Comparison of ENCODE assay signal across 8 cellular contexts in genomic region chr15:64989331-64990167, GRCh38. TPM values are rescaled to one million over a fixed set of nuclear protein-coding genes. Genes with fewer than 3 reads are reported as not detected.
DNase-seq lines count a peak whose midpoint lies in the region; ATAC-seq and TF ChIP-seq lines count a peak whose summit lies in the region.

SPG21 (minus strand) TSS chr15:64989914; CDS start chr15:64983569, 6,345 bp downstream.

- no peaks in the 10 kb centered on the region for H3K9me3 Mint-ChIP-seq in activated naive CD8-positive, alpha-beta T cell treated with anti-CD3 and anti-CD28 coated beads, Interleukin-2, amount 10 ng/mL, durations not matched to agents 7 days and 5 days

- TF ChIP-seq EP300 in ovary (IDR thresholded peaks at IDR 0.05) = no peak

- peak within 1 kb of the TSS; percentile 91 for H3K9ac ChIP-seq in SU-DHL-6 (ENCODE audit: low read length)

- H3K27ac ChIP-seq in SU-DHL-6 (ENCODE audit: low read depth, low read length) = peak within 1 kb of the TSS; percentile 70
- peak within 1 kb of the TSS; percentile 85 to 86 for H3K27ac ChIP-seq in ovary
- H3K27ac ChIP-seq in thymus (ENCODE audit: low read depth) = peak within 1 kb of the TSS; percentile 74

- H3K4me1 Mint-ChIP-seq in activated naive CD8-positive, alpha-beta T cell treated with anti-CD3 and anti-CD28 coated beads, Interleukin-2, amount 10 ng/mL, durations not matched to agents 7 days and 5 days = peaks cover 37% of the 10 kb centered on the region

- peak within 1 kb of the TSS; percentile 82 for H3K4me2 ChIP-seq in SU-DHL-6 (ENCODE audit: low read depth, low read length, poor library complexity, severe bottlenecking)

- no peaks in the 10 kb centered on the region for H3K9me3 ChIP-seq in SU-DHL-6 (ENCODE audit: insufficient read depth, low read length)
- no peaks in the 10 kb centered on the region for H3K9me3 ChIP-seq in ovary
- no peaks in the 10 kb centered on the region for H3K9me3 ChIP-seq in thymus (ENCODE audit: control insufficient read depth)

- no peak for TF ChIP-seq CTCF in GM12875 (IDR thresholded peaks at IDR 0.05; ENCODE audit: borderline replicate concordance, insufficient read depth, low read depth, low read length)
- TF ChIP-seq CTCF in SU-DHL-6 (IDR thresholded peaks at IDR 0.05; ENCODE audit: insufficient read depth, low read length, poor library complexity, severe bottlenecking) = no peak
- no peak for TF ChIP-seq CTCF in ovary (IDR thresholded peaks at IDR 0.05)

- peak within 1 kb of the TSS; percentile 91 for H2AFZ ChIP-seq in SU-DHL-6 (ENCODE audit: low read depth, low read length, severe bottlenecking)

- no peaks in the 10 kb centered on the region for H4K20me1 ChIP-seq in SU-DHL-6 (ENCODE audit: low read depth, low read length)

- peaks cover 12% of the 10 kb centered on the region for H3F3A ChIP-seq in SU-DHL-6 (ENCODE audit: insufficient read depth)

- no peaks in the 10 kb centered on the region for H3K9me2 ChIP-seq in SU-DHL-6 (replicated peaks; ENCODE audit: insufficient read depth, low read length)

- H3K4me3 Mint-ChIP-seq in activated naive CD8-positive, alpha-beta T cell treated with anti-CD3 and anti-CD28 coated beads, Interleukin-2, amount 10 ng/mL, durations not matched to agents 7 days and 5 days = peak within 1 kb of the TSS; percentile 94

- intact Hi-C loops in Right ventricle myocardium inferior (cut with DNase I) = loop anchor here (10.0 kb wide), 1 partner anchor 135 kb away; no protein-coding TSS in a partner anchor
- intact Hi-C loops in ovary (cut with DNase I) = no loop called here

- H3K36me3 Mint-ChIP-seq in activated naive CD8-positive, alpha-beta T cell treated with anti-CD3 and anti-CD28 coated beads, Interleukin-2, amount 10 ng/mL, durations not matched to agents 7 days and 5 days = peaks cover 3% of the 10 kb centered on the region

- H3K4me1 ChIP-seq in ovary (ENCODE audit: insufficient read depth) (peaks cover 2% of the 10 kb centered on the region), thymus (ENCODE audit: control insufficient read depth, insufficient read depth, low read length) (no peaks in the 10 kb centered on the region)

- H3K27ac Mint-ChIP-seq in activated naive CD8-positive, alpha-beta T cell treated with anti-CD3 and anti-CD28 coated beads, Interleukin-2, amount 10 ng/mL, durations not matched to agents 7 days and 5 days = peak within 1 kb of the TSS; percentile 90

- H3K36me3 ChIP-seq in SU-DHL-6 (ENCODE audit: low read length) (no peaks in the 10 kb centered on the region), ovary (no peaks in the 10 kb centered on the region), thymus (ENCODE audit: control insufficient read depth, insufficient read depth) (no peaks in the 10 kb centered on the region)

- POLR2A ChIA-PET in activated naive CD8-positive, alpha-beta T cell treated with anti-CD3 and anti-CD28 coated beads, Interleukin-2, amount 10 ng/mL, durations not matched to agents 7 days and 5 days (lab: Charles Lee) = interaction anchor here (0.6 to 1.8 kb wide), 6 partner anchors 96 to 607 kb away, joined by 3 to 10 read pairs (median 3); partner anchors contain the start of gene RNU5B-1

- H3K79me2 ChIP-seq in SU-DHL-6 (ENCODE audit: insufficient read depth, low read length) = peaks cover 38% of the 10 kb centered on the region

- DNase-seq in NCI-H1417 (lab: John Stamatoyannopoulos, UW) (peak; percentile 91 to 98 (median 98)), Right ventricle myocardium inferior (ENCODE audit: missing footprints) (peak; percentile 97), ovary (peak; percentile 93 to 97 (median 96))
- DNase-seq in activated naive CD8-positive, alpha-beta T cell treated with anti-CD3 and anti-CD28 coated beads, Interleukin-2, amount 10 ng/mL, durations not matched to agents 7 days and 5 days = peak; percentile 97

- 0 to 1% (median 0%) methylated on average over 70 to 78 of the region's 78 CpGs for WGBS in ovary, 3 donors
- WGBS in thymus = under 1% methylated on average over 78 of the region's 78 CpGs

- H3K27me3 ChIP-seq in SU-DHL-6 (ENCODE audit: low read length) = no peaks in the 10 kb centered on the region
- H3K27me3 ChIP-seq in ovary = no peaks in the 10 kb centered on the region
- no peaks in the 10 kb centered on the region for H3K27me3 ChIP-seq in thymus (ENCODE audit: control insufficient read depth, insufficient read depth)

- no peaks in the 10 kb centered on the region for H3K27me3 Mint-ChIP-seq in activated naive CD8-positive, alpha-beta T cell treated with anti-CD3 and anti-CD28 coated beads, Interleukin-2, amount 10 ng/mL, durations not matched to agents 7 days and 5 days

- TF ChIP-seq POLR2A in ovary (IDR thresholded peaks at IDR 0.05) = peak; percentile 58

- peak within 1 kb of the TSS; percentile 84 for H3K4me3 ChIP-seq in GM12875 (ENCODE audit: low read depth, low read length)
- H3K4me3 ChIP-seq in SU-DHL-6 (ENCODE audit: insufficient read depth, low read length, poor library complexity, severe bottlenecking) = peak within 1 kb of the TSS; percentile 97
- peak within 1 kb of the TSS; percentile 98 for H3K4me3 ChIP-seq in ovary
- H3K4me3 ChIP-seq in thymus (ENCODE audit: low read length) = peak within 1 kb of the TSS; percentile 81

- ATAC-seq in HG02763 (IDR thresholded peaks at IDR 0.05; ENCODE audit: unreplicated experiment) = peak; percentile 96
- peak; percentile 94 for ATAC-seq in activated naive CD8-positive, alpha-beta T cell treated with anti-CD3 and anti-CD28 coated beads, Interleukin-2, amount 10 ng/mL, durations not matched to agents 7 days and 5 days (ENCODE audit: low read depth)
- peak; percentile 96 for ATAC-seq in Right ventricle myocardium inferior

RNA-seq across cellular contexts. Expression of gene SPG21, which starts in this region (rescaled TPM):
- total RNA-seq in activated naive CD8-positive, alpha-beta T cell treated with anti-CD3 and anti-CD28 coated beads, Interleukin-2, amount 10 ng/mL, durations not matched to agents 7 days and 5 days = 10 to 100 TPM; 55.1 to 57.0 TPM
- 45.3 TPM for total RNA-seq in Right ventricle myocardium inferior
- 10 to 100 TPM; 60.6 to 90.6 (median 84.0) TPM for total RNA-seq in ovary
- 100 to 1,000 TPM in 1 of 2 donors, 10 to 100 TPM in 1; 59.7 to 123 TPM for polyA plus RNA-seq in ovary
- polyA plus RNA-seq in thymus = 71.5 TPM

Comparison
In these comparisons a context has a peak if more than half of its experiments do, and no peak if none do; other contexts are left out.
1. Peak in every context shown above with its lines: DNase-seq, ATAC-seq, H3K4me3 ChIP-seq and H3K27ac ChIP-seq.